8 cellular contexts compared by ENCODE assay signal in genomic region chr12:120944645-120945217, GRCh38. TPM values are rescaled to one million over a fixed set of nuclear protein-coding genes. Genes with fewer than 3 reads are reported as not detected.
A peak's percentile ranks its signal among the peaks of the same experiment; 100 is the strongest.
DNase-seq lines count a peak whose midpoint lies in the region; ATAC-seq and TF ChIP-seq lines count a peak whose summit lies in the region.

No MANE protein-coding gene starts in this region.

- H3K27me3 Mint-ChIP-seq in H9 (ENCODE audit: low read depth) = no peaks in the 10 kb centered on the region; the same call in 1 of the 2 replicates

- H3K23me2 ChIP-seq in H9 (ENCODE audit: insufficient read length, low read depth, low read length, poor library complexity, severe bottlenecking) = no peaks in the 10 kb centered on the region

- H3K79me2 ChIP-seq in H9 (ENCODE audit: insufficient read depth, low read length) = no peaks in the 10 kb centered on the region

- no peak for TF ChIP-seq POLR2A in spleen (IDR thresholded peaks at IDR 0.05)

- H3K36me3 Mint-ChIP-seq in H9 (ENCODE audit: insufficient read depth in 1 of 3, low read depth in 3 of 3) = no peaks in the 10 kb centered on the region

- H2BK120ac ChIP-seq in H9 (ENCODE audit: low read depth, low read length, poor library complexity, severe bottlenecking) = peak overlapping the region; percentile 77

- peak; percentile 49 to 50 for DNase-seq in AML-193 (lab: John Stamatoyannopoulos, UW)
- DNase-seq in H9 = peak; percentile 85
- DNase-seq in RWPE2 (ENCODE audit: low spot score) = no peak
- peak; percentile 40 for DNase-seq in activated gamma-delta T cell treated with anti-CD3 and anti-CD28 coated beads, Interleukin-2, amount 50 U/mL, for 16 hours (ENCODE audit: low read depth)
- DNase-seq in head of caudate nucleus = peak in 34 of 42 donors; percentile 6 to 73 (median 36)
- DNase-seq in spleen = peak; percentile 71

- H3K4me3 Mint-ChIP-seq in H9 = no peak overlapping the region

- WGBS in H9 (ENCODE audit: extremely low coverage, insufficient read length, low lambda C conversion rate) = no CpG with 5 or more reads among the region's 9 CpGs
- 46 to 54% (median 52%) methylated on average over 9 of the region's 9 CpGs for WGBS in spleen, 5 donors

- ATAC-seq in RWPE2 (ENCODE audit: low read depth) = peak; percentile 51; the same call in 1 of the 3 replicates
- no peak for ATAC-seq in HG02852 (IDR thresholded peaks at IDR 0.05; ENCODE audit: unreplicated experiment)
- ATAC-seq in GM19455 (IDR thresholded peaks at IDR 0.05; ENCODE audit: unreplicated experiment) = no peak

- H4K8ac ChIP-seq in H9 (replicated peaks; ENCODE audit: insufficient read length, low read depth, low read length) = no peak overlapping the region

- H3K9ac ChIP-seq in H9 (ENCODE audit: extremely low read depth, insufficient read length, low read length) = no peak overlapping the region

- no peak overlapping the region for H2BK5ac ChIP-seq in H9 (ENCODE audit: insufficient read length, low read length)

- peaks cover 3 to 5% of the 10 kb centered on the region in 2 experiments; a peak in 2 of 4 replicates for H3K4me1 Mint-ChIP-seq in H9

- no peak overlapping the region for H4K91ac ChIP-seq in H9 (ENCODE audit: insufficient read length, low read depth, low read length)

- no peak overlapping the region for H3K27ac ChIP-seq in H9 (ENCODE audit: insufficient read length, low read depth, low read length)
- H3K27ac ChIP-seq in RWPE2 (ENCODE audit: poor library complexity, severe bottlenecking) = no peak overlapping the region
- H3K27ac ChIP-seq in spleen = no peak overlapping the region

- peak overlapping the region; percentile 97 for H2AFZ ChIP-seq in H9 (ENCODE audit: low read length)

- no peaks in the 10 kb centered on the region for H4K20me1 ChIP-seq in H9 (ENCODE audit: control insufficient read depth, insufficient read depth, insufficient read length)

- no peaks in the 10 kb centered on the region for H3K27me3 ChIP-seq in H9 (ENCODE audit: insufficient read depth, low read length)
- no peaks in the 10 kb centered on the region for H3K27me3 ChIP-seq in RWPE2 (ENCODE audit: insufficient read depth, poor library complexity, severe bottlenecking)
- H3K27me3 ChIP-seq in spleen (replicated peaks in 1 of 7) = no peaks in the 10 kb centered on the region

- no peak overlapping the region for H3K23ac ChIP-seq in H9 (ENCODE audit: insufficient read length, low read depth, low read length)

- no peak overlapping the region for H4K5ac ChIP-seq in H9 (ENCODE audit: insufficient read length, low read depth, low read length)

- no peak overlapping the region for H2BK20ac ChIP-seq in H9 (ENCODE audit: low read depth, low read length, poor library complexity, severe bottlenecking)

- no peak overlapping the region for H2BK12ac ChIP-seq in H9 (ENCODE audit: insufficient read length, low read depth, low read length)

- no peak overlapping the region for H2AK5ac ChIP-seq in H9 (ENCODE audit: insufficient read length, low read length)

- no peak overlapping the region for H3K27ac Mint-ChIP-seq in H9

- no peak overlapping the region for H2BK15ac ChIP-seq in H9 (ENCODE audit: low read depth, low read length)

- H3K4me1 ChIP-seq in H9 (ENCODE audit: insufficient read depth, low read length) (no peaks in the 10 kb centered on the region), RWPE2 (ENCODE audit: insufficient read depth, poor library complexity, severe bottlenecking) (peaks cover 2% of the 10 kb centered on the region), spleen (peaks cover 0 to 13% (median 3%) of the 10 kb centered on the region in 6 donors)

- H3K4ac ChIP-seq in H9 (ENCODE audit: low read depth, low read length) = no peak overlapping the region; the same call in 1 of the 2 replicates

- no peak overlapping the region for H3K56ac ChIP-seq in H9 (ENCODE audit: insufficient read length, low read depth, low read length)

- no peak overlapping the region for H3K4me2 ChIP-seq in H9 (ENCODE audit: insufficient read depth, insufficient read length, low read length)

- H3K36me3 ChIP-seq in RWPE2 (ENCODE audit: low read depth) = no peaks in the 10 kb centered on the region
- no peaks in the 10 kb centered on the region for H3K36me3 ChIP-seq in spleen

- no peak overlapping the region for H3K18ac ChIP-seq in H9 (ENCODE audit: insufficient read length, low read depth, low read length)

- no peak overlapping the region for H3T11ph ChIP-seq in H9 (ENCODE audit: low read length)

- H3K14ac ChIP-seq in H9 (ENCODE audit: insufficient read depth, low read length) = no peak overlapping the region; the same call in 1 of the 2 replicates

- H3K4me3 ChIP-seq in RWPE2 (ENCODE audit: severe bottlenecking) = no peak overlapping the region
- H3K4me3 ChIP-seq in spleen = no peak overlapping the region

- no peaks in the 10 kb centered on the region for H3K9me3 ChIP-seq in H9 (ENCODE audit: control insufficient read depth, low read depth, low read length)
- H3K9me3 ChIP-seq in RWPE2 (ENCODE audit: severe bottlenecking) = no peaks in the 10 kb centered on the region
- no peaks in the 10 kb centered on the region for H3K9me3 ChIP-seq in spleen

- intact Hi-C loops in head of caudate nucleus (cut with DNase I) = no loop called here
- intact Hi-C loops in spleen (cut with DNase I; ENCODE audit: low total_unique reads) = no loop called here

- peak; percentile 90 for TF ChIP-seq CTCF in H9 (conservative IDR thresholded peaks at IDR 0.05)
- peak; percentile 80 for TF ChIP-seq CTCF in RWPE2 (IDR thresholded peaks at IDR 0.05; ENCODE audit: poor library complexity, severe bottlenecking)
- peak; percentile 21 to 75 (median 66) for TF ChIP-seq CTCF in spleen (IDR thresholded peaks at IDR 0.05 in 8 of 11, conservative IDR thresholded peaks at IDR 0.05 in 3 of 11)

- H3K79me1 ChIP-seq in H9 (ENCODE audit: insufficient read depth, low read depth, low read length, poor library complexity, severe bottlenecking) = no peaks in the 10 kb centered on the region

- H3K9me3 Mint-ChIP-seq in H9 = no peaks in the 10 kb centered on the region

RNA-seq across cellular contexts. Expression of gene HNF1A, which starts 33.6 kb away (rescaled TPM):
- total RNA-seq in H9 (2021) (not detected in 2 replicates), spleen (not detected)
- not detected for polyA plus RNA-seq in spleen

RNA-seq across cellular contexts. Expression of gene SPPL3, which starts 40.6 kb away (rescaled TPM):
- total RNA-seq in H9 (2021) (46.3 and 47.2 TPM in 2 replicates), spleen (10 to 100 TPM; 41.0 to 76.9 (median 47.6) TPM)
- polyA plus RNA-seq in spleen = 10 to 100 TPM in 2 of 3 donors, 1 to 10 TPM in 1; 9.0 to 13.6 (median 10.7) TPM
